Comparison of ENCODE assay signal across 9 cellular contexts in genomic region chr4:182809417-182810102, GRCh38.
DNase-seq lines count a peak whose midpoint lies in the region; ATAC-seq and TF ChIP-seq lines count a peak whose summit lies in the region.
"Had no signal": no experiment of that assay in that cellular context is flagged by ENCODE, and none has a peak within 500 bp of the region (broad histone marks: within the 10 kb centered on the region; RNA-seq: fewer than 3 reads in every experiment).

No MANE protein-coding gene starts in this region.

- CTCF ChIA-PET in activated CD4-positive, alpha-beta memory T cell treated with anti-CD3 and anti-CD28 coated beads for 36 hours (lab: Charles Lee) = interaction anchor here (1.0 kb wide), 1 partner anchor 1666 kb away, joined by 3 read pairs; no protein-coding TSS in a partner anchor

- H3K4me3 Mint-ChIP-seq in activated CD4-positive, alpha-beta memory T cell treated with anti-CD3 and anti-CD28 coated beads for 36 hours = no peak overlapping the region
- peak overlapping the region; percentile 45 for H3K4me3 Mint-ChIP-seq in stimulated activated memory B cell treated with anti-CD40 and anti-IgM and Interleukin-4, amounts not matched to agents 10 μg/mL and 1 μg/mL and 100 μg/mL, for 72 hours

- TF ChIP-seq CTCF in BE2C (IDR thresholded peaks at IDR 0.05; ENCODE audit: low read depth, low read length) = peak; percentile 21

- H3K27me3 Mint-ChIP-seq in activated CD4-positive, alpha-beta memory T cell treated with anti-CD3 and anti-CD28 coated beads for 36 hours = peaks cover 4% of the 10 kb centered on the region
- H3K27me3 Mint-ChIP-seq in stimulated activated memory B cell treated with anti-CD40 and anti-IgM and Interleukin-4, amounts not matched to agents 10 μg/mL and 1 μg/mL and 100 μg/mL, for 72 hours = peaks cover 24% of the 10 kb centered on the region

- ATAC-seq in GM18909 (IDR thresholded peaks at IDR 0.05; ENCODE audit: poor library complexity, unreplicated experiment) (peak; percentile 40), HG03066 (IDR thresholded peaks at IDR 0.05; ENCODE audit: low read depth, unreplicated experiment) (peak; percentile 17)
- ATAC-seq in stimulated activated memory B cell treated with anti-CD40 and anti-IgM and Interleukin-4, amounts not matched to agents 10 μg/mL and 1 μg/mL and 100 μg/mL, for 72 hours = no peak

- no peaks in the 10 kb centered on the region for H3K9me3 ChIP-seq in BE2C

- POLR2A ChIA-PET in activated CD4-positive, alpha-beta memory T cell treated with anti-CD3 and anti-CD28 coated beads for 36 hours (lab: Charles Lee) = no interaction called here

- DNase-seq in BE2C (no peak), D341Med (ENCODE audit: low spot score) (no peak), NCI-H187 treated with DMSO at 0.1 percent for 48 hours (lab: John Stamatoyannopoulos, UW) (no peak), NCI-H1417 (lab: John Stamatoyannopoulos, UW) (no peak)
- DNase-seq in activated CD4-positive, alpha-beta memory T cell treated with anti-CD3 and anti-CD28 coated beads for 36 hours = peak; percentile 36

- H3K4me3 ChIP-seq in BE2C (ENCODE audit: low read depth, low read length) = no peak overlapping the region
- H3K4me3 ChIP-seq: skin epidermis had no signal

- H3K36me3 ChIP-seq in BE2C = no peaks in the 10 kb centered on the region

- H3K4me1 ChIP-seq in BE2C = no peaks in the 10 kb centered on the region

- peaks cover 5% of the 10 kb centered on the region for H3K4me1 Mint-ChIP-seq in activated CD4-positive, alpha-beta memory T cell treated with anti-CD3 and anti-CD28 coated beads for 36 hours (ENCODE audit: low read depth)
- peaks cover 7% of the 10 kb centered on the region for H3K4me1 Mint-ChIP-seq in stimulated activated memory B cell treated with anti-CD40 and anti-IgM and Interleukin-4, amounts not matched to agents 10 μg/mL and 1 μg/mL and 100 μg/mL, for 72 hours

- H3K36me3 Mint-ChIP-seq in activated CD4-positive, alpha-beta memory T cell treated with anti-CD3 and anti-CD28 coated beads for 36 hours = no peaks in the 10 kb centered on the region
- H3K36me3 Mint-ChIP-seq in stimulated activated memory B cell treated with anti-CD40 and anti-IgM and Interleukin-4, amounts not matched to agents 10 μg/mL and 1 μg/mL and 100 μg/mL, for 72 hours = peaks cover 8% of the 10 kb centered on the region

- no peaks in the 10 kb centered on the region for H3K27me3 ChIP-seq in BE2C

- peak overlapping the region; percentile 55 for H3K27ac Mint-ChIP-seq in activated CD4-positive, alpha-beta memory T cell treated with anti-CD3 and anti-CD28 coated beads for 36 hours
- no peak overlapping the region for H3K27ac Mint-ChIP-seq in stimulated activated memory B cell treated with anti-CD40 and anti-IgM and Interleukin-4, amounts not matched to agents 10 μg/mL and 1 μg/mL and 100 μg/mL, for 72 hours

- H3K9me3 Mint-ChIP-seq in activated CD4-positive, alpha-beta memory T cell treated with anti-CD3 and anti-CD28 coated beads for 36 hours = peaks cover 17% of the 10 kb centered on the region
- H3K9me3 Mint-ChIP-seq in stimulated activated memory B cell treated with anti-CD40 and anti-IgM and Interleukin-4, amounts not matched to agents 10 μg/mL and 1 μg/mL and 100 μg/mL, for 72 hours = peaks cover 15% of the 10 kb centered on the region

- intact Hi-C loops in activated CD4-positive, alpha-beta memory T cell treated with anti-CD3 and anti-CD28 coated beads for 36 hours (cut with micrococcal nuclease) = loop anchor here (1.0 to 2.0 kb wide), 2 partner anchors 109 to 116 kb away; no protein-coding TSS in a partner anchor
